Comparison of ENCODE assay signal across 1 cellular context in genomic region chr6:30686908-30687658, GRCh38.
TF ChIP-seq lines count a peak whose summit lies in the region.

No MANE protein-coding gene starts in this region.

TF ChIP-seq in HepG2, 621 proteins besides CTCF, POLR2A, EP300 and RAD21 (continued from another document):
- TF ChIP-seq ZNF275 (CRISPR knock-in tag; IDR thresholded peaks at IDR 0.05; ENCODE audit: borderline replicate concordance) (no peak; the same call in 1 of the 2 replicates), SNAI1 (CRISPR knock-in tag; IDR thresholded peaks at IDR 0.05; ENCODE audit: borderline replicate concordance) (peak; percentile 78; the same call in 1 of the 2 replicates), CCDC6 (CRISPR knock-in tag; IDR thresholded peaks at IDR 0.05) (peak; percentile 49; the same call in 1 of the 2 replicates), ZNF746 (CRISPR knock-in tag; IDR thresholded peaks at IDR 0.05) (peak; percentile 45; the same call in 1 of the 2 replicates), MED8 (CRISPR knock-in tag; IDR thresholded peaks at IDR 0.05; ENCODE audit: insufficient replicate concordance) (no peak), ZNF784 (CRISPR knock-in tag; IDR thresholded peaks at IDR 0.05; ENCODE audit: borderline replicate concordance) (peak; percentile 55; the same call in 1 of the 2 replicates), BORCS8-MEF2B (CRISPR knock-in tag; IDR thresholded peaks at IDR 0.05) (no peak), ZNF562 (CRISPR knock-in tag; IDR thresholded peaks at IDR 0.05; ENCODE audit: borderline replicate concordance) (no peak), MLXIP (CRISPR knock-in tag; IDR thresholded peaks at IDR 0.05; ENCODE audit: borderline replicate concordance) (no peak), HNF4A (CRISPR knock-in tag; IDR thresholded peaks at IDR 0.05) (no peak), U2AF1 (optimal IDR thresholded peaks at IDR 0.05; ENCODE audit: low read depth, low read length) (peak; percentile 62), MTA3 (CRISPR knock-in tag; IDR thresholded peaks at IDR 0.05) (no peak), ZNF883 (CRISPR knock-in tag; IDR thresholded peaks at IDR 0.05; ENCODE audit: not compliant biosample characterization) (peak; percentile 81), GPN1 (CRISPR knock-in tag; IDR thresholded peaks at IDR 0.05; ENCODE audit: borderline replicate concordance) (no peak), ZNF468 (CRISPR knock-in tag; IDR thresholded peaks at IDR 0.05) (no peak), THYN1 (CRISPR knock-in tag; IDR thresholded peaks at IDR 0.05; ENCODE audit: borderline replicate concordance, low read depth) (no peak), TEF (CRISPR knock-in tag; IDR thresholded peaks at IDR 0.05) (no peak), CREBL2 (CRISPR knock-in tag; IDR thresholded peaks at IDR 0.05; ENCODE audit: borderline replicate concordance) (no peak), ZNF10 (CRISPR knock-in tag; IDR thresholded peaks at IDR 0.05; ENCODE audit: borderline replicate concordance, low read depth) (no peak), DMAP1 (CRISPR knock-in tag; IDR thresholded peaks at IDR 0.05) (peak; percentile 69; the same call in 1 of the 2 replicates), ZNF24 (IDR thresholded peaks at IDR 0.05) (no peak), WIZ (CRISPR knock-in tag; IDR thresholded peaks at IDR 0.05) (no peak), SOX13 (IDR thresholded peaks at IDR 0.05) (peak; percentile 75; the same call in 1 of the 2 replicates), SOX13 (CRISPR knock-in tag; conservative IDR thresholded peaks at IDR 0.05 in 1 of 2, IDR thresholded peaks at IDR 0.05 in 1 of 2) (peak in 1 of 2 experiments; percentile 85; a peak in 2 of 4 replicates), HDAC2 (CRISPR knock-in tag; IDR thresholded peaks at IDR 0.05) (peak; percentile 42; the same call in 1 of the 2 replicates), RBFOX2 (IDR thresholded peaks at IDR 0.05; ENCODE audit: low read depth, low read length) (peak; percentile 59), KLF12 (CRISPR knock-in tag; IDR thresholded peaks at IDR 0.05; ENCODE audit: borderline replicate concordance) (0 out of 2 replicates have a peak, but pooled peaks have one; percentile 61), SAP130 (CRISPR knock-in tag; IDR thresholded peaks at IDR 0.05; ENCODE audit: low read depth) (peak; percentile 58), THRA (CRISPR knock-in tag; IDR thresholded peaks at IDR 0.05; ENCODE audit: borderline replicate concordance) (peak; percentile 54; the same call in 1 of the 2 replicates), NKX3-1 (CRISPR knock-in tag; IDR thresholded peaks at IDR 0.05) (no peak), GZF1 (CRISPR knock-in tag; IDR thresholded peaks at IDR 0.05) (no peak), BRF2 (CRISPR knock-in tag; IDR thresholded peaks at IDR 0.05) (no peak), ZNF674 (CRISPR knock-in tag; IDR thresholded peaks at IDR 0.05; ENCODE audit: low read depth) (no peak), ZNF773 (CRISPR knock-in tag; IDR thresholded peaks at IDR 0.05; ENCODE audit: borderline replicate concordance) (no peak), MAF1 (CRISPR knock-in tag; IDR thresholded peaks at IDR 0.05; ENCODE audit: borderline replicate concordance) (no peak), ZBTB37 (CRISPR knock-in tag; IDR thresholded peaks at IDR 0.05) (0 out of 2 replicates have a peak, but pooled peaks have one; percentile 62), FOSL2 (CRISPR knock-in tag; IDR thresholded peaks at IDR 0.05) (peak; percentile 63), ZSCAN25 (CRISPR knock-in tag; IDR thresholded peaks at IDR 0.05) (peak; percentile 28; the same call in 1 of the 2 replicates), ZNF607 (CRISPR knock-in tag; IDR thresholded peaks at IDR 0.05; ENCODE audit: borderline replicate concordance) (no peak), ZNF816 (CRISPR knock-in tag; IDR thresholded peaks at IDR 0.05; ENCODE audit: borderline replicate concordance) (no peak), GATAD2A (CRISPR knock-in tag; IDR thresholded peaks at IDR 0.05) (no peak; the same call in 1 of the 2 replicates), IRF2 (CRISPR knock-in tag; IDR thresholded peaks at IDR 0.05) (peak; percentile 37; the same call in 1 of the 2 replicates), RBAK (CRISPR knock-in tag; IDR thresholded peaks at IDR 0.05) (no peak), SPEN (CRISPR knock-in tag; IDR thresholded peaks at IDR 0.05; ENCODE audit: low read depth) (no peak; the same call in 1 of the 2 replicates), SMAD3 (CRISPR knock-in tag; IDR thresholded peaks at IDR 0.05) (no peak), JUNB (CRISPR knock-in tag; IDR thresholded peaks at IDR 0.05; ENCODE audit: borderline replicate concordance) (no peak), RFX3 (CRISPR knock-in tag; IDR thresholded peaks at IDR 0.05) (no peak), KMT2B (CRISPR knock-in tag; IDR thresholded peaks at IDR 0.05) (0 out of 2 replicates have a peak, but pooled peaks have one; percentile 20), ZNF768 (CRISPR knock-in tag; IDR thresholded peaks at IDR 0.05) (peak; percentile 24; the same call in 1 of the 2 replicates), ZNF616 (CRISPR knock-in tag; IDR thresholded peaks at IDR 0.05; ENCODE audit: low read depth) (no peak), JDP2 (CRISPR knock-in tag; IDR thresholded peaks at IDR 0.05; ENCODE audit: borderline replicate concordance) (no peak)
